In the genomic region with DNA sequence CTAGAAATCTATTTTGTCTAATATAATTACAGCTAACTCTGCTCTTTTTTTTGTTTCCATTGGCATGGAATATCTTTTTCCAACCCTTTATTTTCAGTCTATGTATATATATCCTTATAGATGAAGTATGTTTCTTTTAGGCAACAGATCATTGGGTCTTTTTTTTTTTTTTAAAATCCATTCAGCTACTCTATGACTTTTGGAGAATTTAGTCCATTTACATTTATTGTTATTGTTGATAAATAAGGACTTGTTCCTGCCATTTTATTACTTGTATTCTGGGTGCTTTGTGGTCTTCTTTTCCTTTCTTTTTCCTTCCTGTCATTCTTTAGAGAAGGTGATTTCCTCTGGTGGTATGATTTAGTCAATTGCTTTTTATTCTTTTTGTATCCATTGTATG, we compare ENCODE assay signal across 36 cellular contexts.
"Had no signal": no experiment of that assay in that cellular context is flagged by ENCODE, and none has a peak within 500 bp of the region (broad histone marks: within the 10 kb centered on the region; RNA-seq: fewer than 3 reads in every experiment).

No MANE protein-coding gene starts in this region.

- H3K4me3 ChIP-seq: MG63 had no signal

- DNase-seq: Kasumi-1, MG63, MM.1S, MV-4-11, NCI-H1048, NCI-H1092, NCI-H1092 treated with DMSO at 0.1 percent for 48 hours, NCI-H1105, NCI-H1105 treated with DMSO at 0.1 percent for 48 hours, NCI-H1417, NCI-H1417 treated with DMSO at 0.1 percent for 48 hours, NCI-H1436, NCI-H1436 treated with DMSO at 0.1 percent for 48 hours, NCI-H146, NCI-H1694, NCI-H1694 treated with DMSO at 0.1 percent for 48 hours, NCI-H187, NCI-H187 treated with DMSO at 0.1 percent for 48 hours, NCI-H1930, NCI-H2029, NCI-H2029 treated with DMSO at 0.1 percent for 48 hours, NCI-H2081, NCI-H2081 treated with DMSO at 0.1 percent for 48 hours, NCI-H2107, NCI-H2171, NCI-H2171 treated with DMSO at 0.1 percent for 48 hours, NCI-H2227 treated with DMSO at 0.1 percent for 48 hours, NCI-H226, NCI-H345, NCI-H446, NCI-H446 treated with DMSO at 0.1 percent for 48 hours, NCI-H510A, NCI-H510A treated with DMSO at 0.1 percent for 48 hours, NCI-H524, NCI-H524 treated with DMSO at 0.1 percent for 48 hours, NCI-H526 had no signal

- H3K27me3 ChIP-seq: MG63 had no signal

- H3K36me3 ChIP-seq: MG63 had no signal
